In the genomic region with DNA sequence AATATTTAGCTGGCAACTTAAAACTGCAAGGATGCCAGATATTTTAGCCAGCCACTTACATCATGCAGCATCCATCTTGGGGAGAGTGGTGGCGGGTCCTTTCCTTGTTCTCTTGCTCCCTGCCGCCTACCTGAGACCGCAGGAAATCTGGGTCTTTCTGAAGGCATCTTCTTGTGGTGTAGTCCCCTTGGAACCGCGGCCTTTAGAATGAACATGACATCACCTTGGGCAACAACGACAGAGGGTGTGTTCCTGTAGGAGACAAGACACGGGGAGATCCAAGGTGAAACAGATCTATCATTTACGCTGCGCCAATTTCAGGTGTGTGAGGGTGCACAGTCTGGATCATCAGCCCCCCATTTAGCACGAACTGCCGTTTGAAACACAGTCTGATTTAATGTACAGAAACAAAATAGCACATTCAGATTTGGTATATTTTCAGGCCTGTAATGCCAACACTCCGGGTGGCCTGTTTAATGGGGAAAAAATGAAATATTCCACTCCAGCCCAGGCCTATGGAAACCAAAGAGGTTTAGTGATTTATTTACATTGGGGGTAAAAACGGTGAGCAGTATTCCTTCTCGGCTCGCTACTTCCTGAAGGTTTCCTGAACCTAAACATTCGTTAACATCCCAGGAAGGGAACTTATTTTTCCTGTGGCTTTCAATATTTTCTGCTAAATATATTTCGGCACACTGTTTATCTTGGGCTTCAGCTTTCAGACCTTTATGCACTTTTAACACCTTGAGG, we compare ENCODE assay signal across 8 cellular contexts. TPM values are rescaled to one million over a fixed set of nuclear protein-coding genes. Genes with fewer than 3 reads are reported as not detected.
A peak's percentile ranks its signal among the peaks of the same experiment; 100 is the strongest.
DNase-seq lines count a peak whose midpoint lies in the region; ATAC-seq, FAIRE-seq and TF ChIP-seq lines count a peak whose summit lies in the region.

No MANE protein-coding gene starts in this region.

- H3K9me3 ChIP-seq in esophagus muscularis mucosa (no peaks in the 10 kb centered on the region), gastrocnemius medialis (no peaks in the 10 kb centered on the region)

- in situ Hi-C loops in gastrocnemius medialis (cut with MboI; ENCODE audit: low sequenced_read_pairs in 4 of 4): no loop called here

- 36% methylated on average over 17 of the region's 17 CpGs for WGBS in esophagus muscularis mucosa

- intact Hi-C loops in esophagus muscularis mucosa (cut with DNase I) (no loop called here), gastrocnemius medialis (cut with DNase I; ENCODE audit: low total_unique reads) (loop anchor here (5.0 kb wide), 1 partner anchor 56 kb away; the partner anchor contains the start of gene CIPC)

- H3K27ac ChIP-seq in esophagus muscularis mucosa (replicated peaks in 1 of 4) (peak overlapping the region; percentile 93 to 100 (median 98)), gastrocnemius medialis (peak overlapping the region; percentile 84 to 100 (median 96))

- ATAC-seq in gastrocnemius medialis (no peak), GM18858 (IDR thresholded peaks at IDR 0.05; ENCODE audit: unreplicated experiment) (no peak), GM18907 (IDR thresholded peaks at IDR 0.05; ENCODE audit: unreplicated experiment) (no peak)

- H3K4me1 ChIP-seq in esophagus muscularis mucosa (peaks cover 95 to 100% (median 98%) of the 10 kb centered on the region in 4 donors), gastrocnemius medialis (peaks cover 85 to 97% of the 10 kb centered on the region in 2 donors)

- peak; percentile 70 for DNase-seq in activated CD8-positive, alpha-beta memory T cell treated with anti-CD3 and anti-CD28 coated beads for 24 hours
- DNase-seq in activated CD8-positive, alpha-beta memory T cell treated with anti-CD3 and anti-CD28 coated beads, Interleukin-2, amount 50 U/mL, for 48 hours: no peak
- DNase-seq in T-helper 22 cell (ENCODE audit: low read depth) (peak; percentile 60), esophagus muscularis mucosa (ENCODE audit: extremely low spot score) (no peak), gastrocnemius medialis (no peak), HTR-8/SVneo (ENCODE audit: insufficient read length, low spot score) (no peak)

- TF ChIP-seq CTCF in esophagus muscularis mucosa (IDR thresholded peaks at IDR 0.05) (no peak), gastrocnemius medialis (IDR thresholded peaks at IDR 0.05 in 4 of 5, conservative IDR thresholded peaks at IDR 0.05 in 1 of 5) (no peak)

- TF ChIP-seq EP300 in esophagus muscularis mucosa (IDR thresholded peaks at IDR 0.05): no peak

- TF ChIP-seq POLR2A in esophagus muscularis mucosa (IDR thresholded peaks at IDR 0.05; ENCODE audit: low read depth) (no peak), gastrocnemius medialis (IDR thresholded peaks at IDR 0.05) (no peak)

- H3K27me3 ChIP-seq in esophagus muscularis mucosa (no peaks in the 10 kb centered on the region), gastrocnemius medialis (no peaks in the 10 kb centered on the region)

- H3K4me3 ChIP-seq in esophagus muscularis mucosa (peak overlapping the region in 2 of 4 donors; percentile 28 to 49), gastrocnemius medialis (peak overlapping the region in 2 of 4 donors; percentile 52 to 54)

- H3K36me3 ChIP-seq in esophagus muscularis mucosa (no peaks in the 10 kb centered on the region), gastrocnemius medialis (no peaks in the 10 kb centered on the region)

- FAIRE-seq in HTR-8/SVneo (lab: Jason Lieb, UNC): no peak

RNA-seq across cellular contexts. Expression of gene IRF2BPL, which starts 12.7 kb away (rescaled TPM):
- total RNA-seq in esophagus muscularis mucosa: 100 to 1,000 TPM in 1 of 4 donors, 10 to 100 TPM in 3; 58.6 to 105 (median 98.4) TPM
- 10 to 100 TPM; 15.0 to 26.4 (median 17.0) TPM for total RNA-seq in gastrocnemius medialis

RNA-seq across cellular contexts. Expression of gene CIPC, which starts 56.9 kb away (rescaled TPM):
- total RNA-seq in esophagus muscularis mucosa (10 to 100 TPM; 37.1 to 63.0 (median 46.5) TPM), gastrocnemius medialis (100 to 1,000 TPM; 114 to 178 (median 120) TPM)

Comparison
In these comparisons a context has a peak if more than half of its experiments do, and no peak if none do; other contexts are left out.
1. DNase-seq: peak in activated CD8-positive, alpha-beta memory T cell treated with anti-CD3 and anti-CD28 coated beads for 24 hours (single experiment) and T-helper 22 cell (single experiment); none in activated CD8-positive, alpha-beta memory T cell treated with anti-CD3 and anti-CD28 coated beads, Interleukin-2, amount 50 U/mL, for 48 hours (single experiment), esophagus muscularis mucosa (single experiment), gastrocnemius medialis (0 of 2) and HTR-8/SVneo (single experiment).